ENCODE assay signal across 7 cellular contexts in the genomic region with DNA sequence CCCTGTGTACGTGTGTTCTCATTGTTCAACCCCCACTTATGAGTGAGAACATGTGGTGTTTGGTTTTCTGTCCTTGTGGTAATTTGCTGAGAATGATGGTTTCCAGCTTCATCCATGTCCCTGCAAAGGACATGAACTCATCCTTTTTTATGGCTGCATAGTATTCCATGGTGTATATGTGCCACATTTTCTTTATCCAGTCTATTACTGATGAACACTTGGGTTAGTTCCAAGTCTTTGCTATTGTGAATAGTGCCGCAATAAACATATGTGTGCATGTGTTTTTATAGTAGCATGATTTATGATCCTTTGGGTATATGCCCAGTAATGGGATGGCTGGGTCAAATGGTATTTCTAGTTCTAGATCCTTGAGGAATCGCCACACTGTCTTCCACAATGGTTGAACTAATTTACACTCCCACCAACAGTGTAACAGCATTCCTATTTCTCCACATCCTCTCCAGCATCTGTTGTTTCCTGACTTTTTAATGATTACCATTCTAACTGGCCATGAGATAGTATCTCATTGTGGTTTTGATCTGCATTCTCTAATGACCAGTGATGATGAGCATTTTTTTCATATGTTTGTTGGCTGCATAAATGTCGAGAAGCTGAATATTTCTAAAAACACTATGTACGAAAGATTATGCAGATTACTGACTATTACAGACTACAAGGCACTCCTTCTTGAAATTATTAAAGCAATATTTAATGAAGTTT. TPM values are rescaled to one million over a fixed set of nuclear protein-coding genes. Genes with fewer than 3 reads are reported as not detected.
A peak's percentile ranks its signal among the peaks of the same experiment; 100 is the strongest.
DNase-seq lines count a peak whose midpoint lies in the region; ATAC-seq, FAIRE-seq and TF ChIP-seq lines count a peak whose summit lies in the region.
"Not testable (repeated sequence)": the region's sequence is repeated elsewhere in the genome, so short reads cannot be mapped to it uniquely, and the experiment has no call there.

No MANE protein-coding gene starts in this region.

- not testable (repeated sequence) for H3K9me3 Mint-ChIP-seq in glutamatergic neuron (ENCODE audit: unreplicated experiment)

- H4K20me1 ChIP-seq in mammary epithelial cell (ENCODE audit: insufficient read depth, low read length) = peaks cover 20% of the 10 kb centered on the region

- not testable (repeated sequence) for ATAC-seq in A549

- peak overlapping the region; percentile 81 for H3K9ac ChIP-seq in adipocyte (ENCODE audit: low read length)
- H3K9ac ChIP-seq in mammary epithelial cell (ENCODE audit: insufficient read depth, low read length) = not testable (repeated sequence)

- H3K27ac ChIP-seq in A549; HEK293 (ENCODE audit: extremely low read depth, low read depth, low read length); mammary epithelial cell (ENCODE audit: insufficient read depth, low read depth, low read length): not testable (repeated sequence)

- not testable (repeated sequence) for TF ChIP-seq CTCF in A549 (IDR thresholded peaks at IDR 0.05); HEK293 (tag by site-specific recombination; IDR thresholded peaks at IDR 0.05); mammary epithelial cell (conservative IDR thresholded peaks at IDR 0.05 in 1 of 2, IDR thresholded peaks at IDR 0.05 in 1 of 2; ENCODE audit: extremely low read depth in 1 of 2, insufficient read depth in 1 of 2, low read depth in 1 of 2, low read length in 2 of 2); glutamatergic neuron (IDR thresholded peaks at IDR 0.05; ENCODE audit: partially characterized antibody, unreplicated experiment)

- H3K4me1 Mint-ChIP-seq in glutamatergic neuron (ENCODE audit: low read depth, unreplicated experiment) = peaks cover 20% of the 10 kb centered on the region

- not testable (repeated sequence) for H3K27me3 ChIP-seq in adipocyte (replicated peaks; ENCODE audit: control insufficient read depth, insufficient read depth, low read length); mammary epithelial cell (ENCODE audit: insufficient read depth, low read length)

- not testable (repeated sequence) for H3K27ac Mint-ChIP-seq in glutamatergic neuron (ENCODE audit: unreplicated experiment)

- not testable (repeated sequence) for H3K36me3 Mint-ChIP-seq in glutamatergic neuron (ENCODE audit: unreplicated experiment)

- H2AFZ ChIP-seq in mammary epithelial cell (ENCODE audit: low read depth, low read length) = not testable (repeated sequence)

- not testable (repeated sequence) for TF ChIP-seq POLR2A in A549 (IDR thresholded peaks at IDR 0.05; ENCODE audit: low read length)

- H3K4me2 ChIP-seq in A549 = not testable (repeated sequence)
- peak overlapping the region; percentile 12 for H3K4me2 ChIP-seq in mammary epithelial cell (ENCODE audit: insufficient read depth, low read depth, low read length)

- not testable (repeated sequence) for H3K27me3 Mint-ChIP-seq in glutamatergic neuron (ENCODE audit: unreplicated experiment)

- peak overlapping the region; percentile 39 for H3K4me3 Mint-ChIP-seq in glutamatergic neuron (ENCODE audit: unreplicated experiment)

- POLR2A ChIA-PET in A549 (lab: Yijun Ruan, JAX); HEK293 (lab: Yijun Ruan, JAX): not testable (repeated sequence)

- TF ChIP-seq EP300 in A549 (IDR thresholded peaks at IDR 0.05) = not testable (repeated sequence)

- not testable (repeated sequence) for BruUV-seq in mammary epithelial cell (replicated peaks; lab: Mats Ljungman, UMichigan)

- H3K9me3 ChIP-seq in A549; HEK293 (ENCODE audit: control insufficient read depth, insufficient read depth, low read depth, low read length); adipocyte (ENCODE audit: control insufficient read depth, low read length); mammary epithelial cell (replicated peaks; ENCODE audit: insufficient read depth, low read length): not testable (repeated sequence)

- in situ Hi-C loops in mammary epithelial cell (cut with MboI; ENCODE audit: low sequenced_read_pairs in 2 of 2) = not testable (repeated sequence)

- DNase-seq in A549 (ENCODE audit: low read depth in 1 of 2, low spot score in 1 of 2); RCC 7860 (ENCODE audit: low spot score); adipocyte (ENCODE audit: low read depth); mammary epithelial cell; glutamatergic neuron: not testable (repeated sequence)
- DNase-seq in GM04503 (ENCODE audit: low read depth) = peak; percentile 49

- H3K36me3 ChIP-seq in HEK293 (ENCODE audit: control insufficient read depth in 2 of 2, insufficient read depth in 1 of 2, low read length in 2 of 2) = peaks cover 5 to 15% of the 10 kb centered on the region in 2 experiments; a peak in 2 of 3 replicates
- H3K36me3 ChIP-seq in adipocyte (ENCODE audit: control insufficient read depth, insufficient read depth, low read length, severe bottlenecking) = peaks cover 34% of the 10 kb centered on the region
- H3K36me3 ChIP-seq in mammary epithelial cell (ENCODE audit: insufficient read depth, low read length) = peaks cover 31% of the 10 kb centered on the region

- 94% methylated on average over 5 of the region's 5 CpGs for WGBS in A549 (ENCODE audit: missing lambda C conversion rate)
- 94% methylated on average over 5 of the region's 5 CpGs for WGBS in mammary epithelial cell (ENCODE audit: low coverage, missing lambda C conversion rate)

- H3K79me2 ChIP-seq in mammary epithelial cell (ENCODE audit: insufficient read depth, low read length) = peaks cover 99% of the 10 kb centered on the region

- not testable (repeated sequence) for FAIRE-seq in A549 (lab: Jason Lieb, UNC)
- peak; percentile 51 for FAIRE-seq in RCC 7860 (lab: Jason Lieb, UNC)

- intact Hi-C loops in mammary epithelial cell (cut with micrococcal nuclease) = not testable (repeated sequence)

- dilution Hi-C loops in mammary epithelial cell (cut with HindIII; ENCODE audit: low sequenced_read_pairs) = not testable (repeated sequence)

- not testable (repeated sequence) for TF ChIP-seq RAD21 in A549 (conservative IDR thresholded peaks at IDR 0.05 in 1 of 2, IDR thresholded peaks at IDR 0.05 in 1 of 2)

- CTCF ChIA-PET in A549 (lab: Yijun Ruan, JAX); HEK293 (lab: Yijun Ruan, JAX); mammary epithelial cell (lab: Charles Lee; ENCODE audit: low non-redundant PET): not testable (repeated sequence)

- H3K4me3 ChIP-seq in A549; HEK293 (ENCODE audit: low read depth, low read length); adipocyte (ENCODE audit: low read length); mammary epithelial cell (replicated peaks in 1 of 3; ENCODE audit: insufficient read depth in 1 of 3, low read depth in 2 of 3, low read length in 3 of 3): not testable (repeated sequence)

- H3K4me1 ChIP-seq in A549 (peaks cover 78% of the 10 kb centered on the region), adipocyte (ENCODE audit: control insufficient read depth, insufficient read depth, low read length) (peaks cover 47% of the 10 kb centered on the region), mammary epithelial cell (ENCODE audit: insufficient read depth, low read length) (peaks cover 30% of the 10 kb centered on the region)
- not testable (repeated sequence) for H3K4me1 ChIP-seq in HEK293 (ENCODE audit: control insufficient read depth, insufficient read depth, low read length)

TF ChIP-seq in A549, 52 proteins besides CTCF, POLR2A, EP300 and RAD21:
- TF ChIP-seq KDM1A (IDR thresholded peaks at IDR 0.05; ENCODE audit: low read depth) = 0 out of 2 replicates have a peak, but pooled peaks have one; percentile 64

TF ChIP-seq in HEK293, 187 proteins besides CTCF, POLR2A, EP300 and RAD21:
- TF ChIP-seq ZNF146 (tag by site-specific recombination; IDR thresholded peaks at IDR 0.05) = peak; percentile 73; the same call in 1 of the 2 replicates

RNA-seq across cellular contexts. Expression of a gene that starts 18.7 kb away (rescaled TPM):
- polyA plus RNA-seq in A549 (2011; rRNA removed) (582 and 623 TPM in 2 replicates), A549 (2017; fragmentation: RNase III; extraction: RNeasy Plus Mini Kit Qiagen cat#74134 plus additional on column Dnase treatment) (266 to 276 TPM (median 272 TPM) in 3 replicates), mammary epithelial cell (355 TPM)
- 93.1 and 105 TPM in 2 replicates for polyA plus RNA-seq in A549 (2012; cell fraction: cytosol; rRNA removed)
- polyA plus RNA-seq in A549 (2012; cell fraction: nucleus; rRNA removed) = 87.3 and 98.2 TPM in 2 replicates
- polyA minus RNA-seq in A549 (2011; rRNA and poly(A)+ RNA removed) = 413 and 418 TPM in 2 replicates
- total RNA-seq in mammary epithelial cell (100 to 1,000 TPM; 310 to 337 TPM), glutamatergic neuron (ENCODE audit: unreplicated experiment) (33.9 TPM)
- polyA minus RNA-seq in mammary epithelial cell = 433 TPM
